In the genomic region with DNA sequence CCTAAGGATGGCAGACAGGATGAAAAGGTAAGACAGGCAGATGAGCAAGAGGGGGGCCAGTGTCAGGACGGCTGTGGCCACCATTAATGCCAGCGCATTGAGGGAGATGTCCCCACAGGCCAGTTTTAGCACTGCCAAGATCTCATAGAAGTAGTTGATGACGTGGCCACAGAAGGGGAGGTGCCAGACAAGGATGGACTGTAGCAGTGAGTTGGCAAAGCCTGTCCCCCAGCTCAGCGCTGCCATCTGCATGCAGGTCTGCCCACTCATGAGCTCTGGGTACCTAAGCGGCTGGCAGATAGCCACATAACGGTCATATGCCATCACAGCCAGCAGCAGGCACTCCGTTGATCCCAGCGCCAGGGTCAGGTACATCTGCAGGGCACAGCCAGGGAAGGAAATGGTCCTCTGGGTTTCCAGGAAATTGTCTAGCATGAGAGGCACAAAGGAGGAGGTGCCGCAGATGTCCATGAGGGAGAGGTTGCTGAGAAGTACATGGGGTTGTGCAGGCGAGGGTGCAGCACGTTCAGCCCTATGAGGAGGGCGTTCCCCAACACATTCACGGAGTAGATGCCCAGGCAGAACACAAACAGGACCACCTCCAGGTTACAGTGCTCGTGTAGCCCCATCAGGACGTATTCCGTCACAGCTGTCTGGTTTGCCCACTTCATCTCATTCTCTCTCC, we compare ENCODE assay signal across 13 cellular contexts. TPM values are rescaled to one million over a fixed set of nuclear protein-coding genes. Genes with fewer than 3 reads are reported as not detected.
DNase-seq lines count a peak whose midpoint lies in the region; ATAC-seq and TF ChIP-seq lines count a peak whose summit lies in the region.
"Had no signal": no experiment of that assay in that cellular context is flagged by ENCODE, and none has a peak within 500 bp of the region (broad histone marks: within the 10 kb centered on the region; RNA-seq: fewer than 3 reads in every experiment).

No MANE protein-coding gene starts in this region.

- intact Hi-C loops in activated CD8-positive, alpha-beta T cell treated with anti-CD3 and anti-CD28 coated beads for 36 hours (cut with micrococcal nuclease), result no loop called here
- intact Hi-C loops in left lung (cut with DNase I), result no loop called here

- no peak overlapping the region for H2AFZ ChIP-seq in GM23338

- H4K20me1 ChIP-seq in GM23338 (replicated peaks; ENCODE audit: insufficient read depth), result no peaks in the 10 kb centered on the region

- no peaks in the 10 kb centered on the region for H3K9me3 Mint-ChIP-seq in GM23338
- H3K9me3 Mint-ChIP-seq in activated CD8-positive, alpha-beta T cell treated with anti-CD3 and anti-CD28 coated beads for 36 hours, result no peaks in the 10 kb centered on the region
- H3K9me3 Mint-ChIP-seq: activated naive CD4-positive, alpha-beta T cell treated with anti-CD3 and anti-CD28 coated beads, Interleukin-2, amount 50 U/mL, for 24 hours had no signal

- no peaks in the 10 kb centered on the region for H3F3A ChIP-seq in GM23338 (replicated peaks; ENCODE audit: low read depth)

- peaks cover 6% of the 10 kb centered on the region; the same call in 2 of the 3 replicates for H3K4me1 Mint-ChIP-seq in GM23338
- no peaks in the 10 kb centered on the region for H3K4me1 Mint-ChIP-seq in activated CD8-positive, alpha-beta T cell treated with anti-CD3 and anti-CD28 coated beads for 36 hours (ENCODE audit: low read depth)

- TF ChIP-seq CTCF in GM23338 (conservative IDR thresholded peaks at IDR 0.05; ENCODE audit: low read depth in 2 of 2) (peak in 1 of 2 experiments; percentile 25; a peak in 2 of 4 replicates), left lung (IDR thresholded peaks at IDR 0.05) (no peak)
- TF ChIP-seq CTCF in activated CD8-positive, alpha-beta T cell treated with anti-CD3 and anti-CD28 coated beads for 36 hours (IDR thresholded peaks at IDR 0.05), result no peak

- peaks cover 2% of the 10 kb centered on the region; the same call in 1 of the 2 replicates for H3K4me1 ChIP-seq in GM23338 (ENCODE audit: insufficient read depth)
- H3K4me1 ChIP-seq in left lung, result no peaks in the 10 kb centered on the region
- H3K4me1 ChIP-seq: SJCRH30 had no signal

- H3K27ac Mint-ChIP-seq in GM23338, result no peak overlapping the region
- H3K27ac Mint-ChIP-seq in activated CD8-positive, alpha-beta T cell treated with anti-CD3 and anti-CD28 coated beads for 36 hours, result no peak overlapping the region
- H3K27ac Mint-ChIP-seq: activated naive CD4-positive, alpha-beta T cell treated with anti-CD3 and anti-CD28 coated beads, Interleukin-2, amount 50 U/mL, for 24 hours had no signal

- POLR2A ChIA-PET in activated CD8-positive, alpha-beta T cell treated with anti-CD3 and anti-CD28 coated beads for 36 hours (lab: Charles Lee), result no interaction called here

- no peaks in the 10 kb centered on the region for H3K9me3 ChIP-seq in left lung
- H3K9me3 ChIP-seq: SJCRH30 had no signal

- no peak overlapping the region for H3K4me3 ChIP-seq in GM23338
- H3K4me3 ChIP-seq in left lung, result no peak overlapping the region
- H3K4me3 ChIP-seq: SJCRH30 had no signal

- H3K27me3 ChIP-seq in GM23338 (ENCODE audit: insufficient read depth) (no peaks in the 10 kb centered on the region), left lung (peaks cover 0 to 61% of the 10 kb centered on the region in 2 donors)
- H3K27me3 ChIP-seq: SJCRH30 had no signal

- ATAC-seq in GM23338 (peak; percentile 25; the same call in 2 of the 3 replicates), left lung (peak; percentile 31), GM21526 (IDR thresholded peaks at IDR 0.05; ENCODE audit: low FRiP score, unreplicated experiment) (no peak)
- peak; percentile 84 for ATAC-seq in activated CD8-positive, alpha-beta T cell treated with anti-CD3 and anti-CD28 coated beads for 36 hours

- H3K4me2 ChIP-seq in GM23338, result no peak overlapping the region

- H3K27me3 Mint-ChIP-seq in GM23338 (ENCODE audit: insufficient read depth, low read depth, poor library complexity), result peaks cover 13% of the 10 kb centered on the region
- peaks cover 5% of the 10 kb centered on the region for H3K27me3 Mint-ChIP-seq in activated CD8-positive, alpha-beta T cell treated with anti-CD3 and anti-CD28 coated beads for 36 hours

- H3K27ac ChIP-seq in GM23338 (ENCODE audit: low read depth) (no peak overlapping the region), left lung (no peak overlapping the region)
- H3K27ac ChIP-seq: SJCRH30 had no signal

- H3K79me2 ChIP-seq in GM23338 (replicated peaks; ENCODE audit: insufficient read depth), result no peaks in the 10 kb centered on the region

- no peaks in the 10 kb centered on the region for H3K36me3 Mint-ChIP-seq in GM23338 (ENCODE audit: low read depth)
- no peaks in the 10 kb centered on the region for H3K36me3 Mint-ChIP-seq in activated CD8-positive, alpha-beta T cell treated with anti-CD3 and anti-CD28 coated beads for 36 hours (ENCODE audit: low read depth)
- H3K36me3 Mint-ChIP-seq: activated naive CD4-positive, alpha-beta T cell treated with anti-CD3 and anti-CD28 coated beads, Interleukin-2, amount 50 U/mL, for 24 hours had no signal

- H3K4me3 Mint-ChIP-seq in GM23338, result no peak overlapping the region
- H3K4me3 Mint-ChIP-seq in activated CD8-positive, alpha-beta T cell treated with anti-CD3 and anti-CD28 coated beads for 36 hours, result no peak overlapping the region
- H3K4me3 Mint-ChIP-seq: activated naive CD4-positive, alpha-beta T cell treated with anti-CD3 and anti-CD28 coated beads, Interleukin-2, amount 50 U/mL, for 24 hours had no signal

- peak; percentile 36 for DNase-seq in AG08395 (ENCODE audit: low spot score)
- DNase-seq in GM23338 (ENCODE audit: low spot score), result no peak
- peak; percentile 58 for DNase-seq in activated CD8-positive, alpha-beta T cell treated with anti-CD3 and anti-CD28 coated beads for 36 hours
- DNase-seq in left lung, result no peak
- DNase-seq in T-helper 9 cell, result no peak
- DNase-seq in foreskin melanocyte, result no peak
- no peak for DNase-seq in stimulated activated CD4-positive, alpha-beta T cell treated with anti-CD3 and anti-CD28 coated beads, Interleukin-1b, Interleukin-23, amount 100 ng/mL, for 48 hours
- DNase-seq: DMS153, retina, SJCRH30 had no signal

- no peaks in the 10 kb centered on the region for H3K9me2 ChIP-seq in GM23338 (ENCODE audit: insufficient read depth)

- CTCF ChIA-PET in activated CD8-positive, alpha-beta T cell treated with anti-CD3 and anti-CD28 coated beads for 36 hours (lab: Charles Lee), result interaction anchor here (1.8 to 2.1 kb wide), 2 partner anchors 23 to 33 kb away, joined by 5 to 6 read pairs; no protein-coding TSS in a partner anchor

- no peaks in the 10 kb centered on the region for H3K36me3 ChIP-seq in GM23338 (ENCODE audit: insufficient read depth)
- no peaks in the 10 kb centered on the region for H3K36me3 ChIP-seq in left lung
- H3K36me3 ChIP-seq: SJCRH30 had no signal

TF ChIP-seq in GM23338, 12 proteins besides CTCF, POLR2A, EP300 and RAD21 (continues in another document):
- TF ChIP-seq ZNF331 (CRISPR knock-in tag; IDR thresholded peaks at IDR 0.05; ENCODE audit: low read depth), result no peak
- TF ChIP-seq, protein P1, sequence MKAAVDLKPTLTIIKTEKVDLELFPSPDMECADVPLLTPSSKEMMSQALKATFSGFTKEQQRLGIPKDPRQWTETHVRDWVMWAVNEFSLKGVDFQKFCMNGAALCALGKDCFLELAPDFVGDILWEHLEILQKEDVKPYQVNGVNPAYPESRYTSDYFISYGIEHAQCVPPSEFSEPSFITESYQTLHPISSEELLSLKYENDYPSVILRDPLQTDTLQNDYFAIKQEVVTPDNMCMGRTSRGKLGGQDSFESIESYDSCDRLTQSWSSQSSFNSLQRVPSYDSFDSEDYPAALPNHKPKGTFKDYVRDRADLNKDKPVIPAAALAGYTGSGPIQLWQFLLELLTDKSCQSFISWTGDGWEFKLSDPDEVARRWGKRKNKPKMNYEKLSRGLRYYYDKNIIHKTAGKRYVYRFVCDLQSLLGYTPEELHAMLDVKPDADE (IDR thresholded peaks at IDR 0.05), result no peak

RNA-seq across cellular contexts. Expression of gene OR13J1, which starts 10.7 kb away (rescaled TPM):
- not detected in 2 replicates for total RNA-seq in GM23338 (2014; rRNA removed; shearing (Covaris generic))
- 0.15 TPM in 1 of 2 replicates, not detected in the other for polyA plus RNA-seq in GM23338 (2016; fragmentation: Nextera tagmentation; extraction: Ambion mirVana)
- not detected for total RNA-seq in activated CD8-positive, alpha-beta T cell treated with anti-CD3 and anti-CD28 coated beads for 36 hours
- not detected for total RNA-seq in left lung
- total RNA-seq: SJCRH30, subcutaneous adipose tissue had no signal

RNA-seq across cellular contexts. Expression of gene TMEM8B, which starts 30.4 kb away (rescaled TPM):
- 5.5 and 7.5 TPM in 2 replicates for total RNA-seq in GM23338 (2014; rRNA removed; shearing (Covaris generic))
- 3.6 and 4.2 TPM in 2 replicates for polyA plus RNA-seq in GM23338 (2016; fragmentation: Nextera tagmentation; extraction: Ambion mirVana)
- total RNA-seq in activated CD8-positive, alpha-beta T cell treated with anti-CD3 and anti-CD28 coated beads for 36 hours, result 1 to 10 TPM; 3.4 to 4.3 TPM
- 10 to 100 TPM in 1 of 2 donors, 1 to 10 TPM in 1; 6.4 to 12.7 TPM for total RNA-seq in left lung

RNA-seq across cellular contexts. Expression of gene FAM221B, which starts 30.9 kb away (rescaled TPM):
- total RNA-seq in GM23338 (2014; rRNA removed; shearing (Covaris generic)), result not detected in 2 replicates
- polyA plus RNA-seq in GM23338 (2016; fragmentation: Nextera tagmentation; extraction: Ambion mirVana), result 0.09 and 0.47 TPM in 2 replicates
- total RNA-seq in activated CD8-positive, alpha-beta T cell treated with anti-CD3 and anti-CD28 coated beads for 36 hours, result not detected
- not detected for total RNA-seq in left lung
- total RNA-seq: SJCRH30, subcutaneous adipose tissue had no signal

RNA-seq across cellular contexts. Expression of gene HINT2, which starts 44.6 kb away (rescaled TPM):
- 20.9 and 23.8 TPM in 2 replicates for total RNA-seq in GM23338 (2014; rRNA removed; shearing (Covaris generic))
- polyA plus RNA-seq in GM23338 (2016; fragmentation: Nextera tagmentation; extraction: Ambion mirVana), result 69.9 and 74.5 TPM in 2 replicates
- 10 to 100 TPM; 53.4 to 62.7 TPM for total RNA-seq in activated CD8-positive, alpha-beta T cell treated with anti-CD3 and anti-CD28 coated beads for 36 hours
- total RNA-seq in left lung, result 10 to 100 TPM; 29.3 to 45.3 TPM

RNA-seq across cellular contexts. Expression of gene HRCT1, which starts 46.5 kb away (rescaled TPM):
- total RNA-seq in GM23338 (2014; rRNA removed; shearing (Covaris generic)), result not detected in 2 replicates
- polyA plus RNA-seq in GM23338 (2016; fragmentation: Nextera tagmentation; extraction: Ambion mirVana), result not detected in 2 replicates
- total RNA-seq in activated CD8-positive, alpha-beta T cell treated with anti-CD3 and anti-CD28 coated beads for 36 hours, result not detected
- 1 to 10 TPM; 3.1 TPM for total RNA-seq in left lung
- total RNA-seq: SJCRH30 had no signal

Comparison
In these comparisons a context has a peak if more than half of its experiments do, and no peak if none do; other contexts are left out.
1. DNase-seq: peak in AG08395 (single experiment) and activated CD8-positive, alpha-beta T cell treated with anti-CD3 and anti-CD28 coated beads for 36 hours (single experiment); none in GM23338 (single experiment), left lung (0 of 2), T-helper 9 cell (single experiment), foreskin melanocyte (single experiment) and stimulated activated CD4-positive, alpha-beta T cell treated with anti-CD3 and anti-CD28 coated beads, Interleukin-1b, Interleukin-23, amount 100 ng/mL, for 48 hours (single experiment).